In genomic region chr6:170490259-170490658, GRCh38 we compare ENCODE assay signal across 9 cellular contexts.
"Had no signal": no experiment of that assay in that cellular context is flagged by ENCODE, and none has a peak within 500 bp of the region (broad histone marks: within the 10 kb centered on the region; RNA-seq: fewer than 3 reads in every experiment).

No MANE protein-coding gene starts in this region.

- H3K27ac ChIP-seq: HL-60, KMS-11 had no signal

- FAIRE-seq: H1, H54 had no signal

- H3K9ac ChIP-seq: KMS-11 had no signal

- ATAC-seq: GM23338 had no signal

- DNase-seq: H9, HCEC 1CT, IMR-90, KBM-7 had no signal

- H3K4me2 ChIP-seq: GM23338, KMS-11 had no signal

- H3K4me3 ChIP-seq: GM23338 had no signal
